Comparison of ENCODE assay signal across 10 cellular contexts in genomic region chr15:60573936-60574335, GRCh38.
DNase-seq lines count a peak whose midpoint lies in the region; ATAC-seq and TF ChIP-seq lines count a peak whose summit lies in the region.
"Had no signal": no experiment of that assay in that cellular context is flagged by ENCODE, and none has a peak within 500 bp of the region (broad histone marks: within the 10 kb centered on the region; RNA-seq: fewer than 3 reads in every experiment).

No MANE protein-coding gene starts in this region.

- H3K9me3 ChIP-seq in Peyer's patch: no peaks in the 10 kb centered on the region
- H3K9me3 ChIP-seq: psoas muscle had no signal

- POLR2A ChIA-PET in GM10248 (lab: Yijun Ruan, JAX): no interaction called here

- H3K4me1 ChIP-seq in Peyer's patch: peaks cover 0 to 15% (median 2%) of the 10 kb centered on the region in 4 donors

- peak; percentile 57 for ATAC-seq in GM18508 (IDR thresholded peaks at IDR 0.05; ENCODE audit: insufficient read depth, unreplicated experiment)
- peak; percentile 69 for ATAC-seq in GM21619 (IDR thresholded peaks at IDR 0.05; ENCODE audit: unreplicated experiment)
- ATAC-seq in HG03565 (IDR thresholded peaks at IDR 0.05; ENCODE audit: unreplicated experiment): no peak

- no peak for TF ChIP-seq POLR2A in Peyer's patch (IDR thresholded peaks at IDR 0.05)

- DNase-seq in Peyer's patch (peak in 1 of 3 donors; percentile 61), NCI-H1092 treated with DMSO at 0.1 percent for 48 hours (lab: John Stamatoyannopoulos, UW) (no peak), GM10248 (ENCODE audit: extremely low spot score) (no peak), GM03348 (ENCODE audit: low spot score) (no peak)
- DNase-seq in effector CD4-positive, alpha-beta T cell: peak; percentile 62
- DNase-seq: dermis blood vessel endothelial cell, psoas muscle had no signal

- H3K4me3 ChIP-seq in Peyer's patch: no peak overlapping the region
- H3K4me3 ChIP-seq: psoas muscle had no signal

- CTCF ChIA-PET in GM10248 (lab: Yijun Ruan, JAX): interaction anchor here (0.8 to 7.4 kb wide), 7 partner anchors 10 to 343 kb away, joined by 3 to 73 read pairs (median 4); no protein-coding TSS in a partner anchor

- H3K27ac ChIP-seq in Peyer's patch: peak overlapping the region in 3 of 4 donors; percentile 23 to 60 (median 30)
- H3K27ac ChIP-seq: psoas muscle had no signal

- no peak for TF ChIP-seq CTCF in Peyer's patch (IDR thresholded peaks at IDR 0.05)
- no peak for TF ChIP-seq CTCF in GM10248 (IDR thresholded peaks at IDR 0.05; ENCODE audit: control extremely low read depth, extremely low read depth, low read depth, missing control alignments)

- H3K36me3 ChIP-seq in Peyer's patch: no peaks in the 10 kb centered on the region

- H3K27me3 ChIP-seq in Peyer's patch: no peaks in the 10 kb centered on the region
